13 cellular contexts compared by ENCODE assay signal in genomic region chr11:2887526-2888195, GRCh38. TPM values are rescaled to one million over a fixed set of nuclear protein-coding genes. Genes with fewer than 3 reads are reported as not detected.
DNase-seq lines count a peak whose midpoint lies in the region; ATAC-seq and TF ChIP-seq lines count a peak whose summit lies in the region.
"Had no signal": no experiment of that assay in that cellular context is flagged by ENCODE, and none has a peak within 500 bp of the region (broad histone marks: within the 10 kb centered on the region; RNA-seq: fewer than 3 reads in every experiment).

No MANE protein-coding gene starts in this region.

- CTCF ChIA-PET in activated CD8-positive, alpha-beta T cell treated with anti-CD3 and anti-CD28 coated beads, Interleukin-2, amount 10 ng/mL, durations not matched to agents 7 days and 5 days (lab: Charles Lee): interaction anchor here (0.7 to 13.7 kb wide), 36 partner anchors 10 to 468 kb away, joined by 3 to 485 read pairs (median 3); no protein-coding TSS in a partner anchor
- CTCF ChIA-PET in activated CD8-positive, alpha-beta T cell treated with anti-CD3 and anti-CD28 coated beads for 36 hours (lab: Charles Lee): interaction anchor here (0.7 to 13.7 kb wide), 32 partner anchors 8 to 487 kb away, joined by 3 to 412 read pairs (median 4); partner anchors contain the start of genes PHLDA2 and TSSC4

- TF ChIP-seq POLR2A in stomach (IDR thresholded peaks at IDR 0.05): no peak
- TF ChIP-seq POLR2A in prostate gland (IDR thresholded peaks at IDR 0.05): no peak

- H3K27me3 Mint-ChIP-seq in activated CD8-positive, alpha-beta T cell treated with anti-CD3 and anti-CD28 coated beads, Interleukin-2, amount 10 ng/mL, durations not matched to agents 7 days and 5 days (ENCODE audit: low read depth): peaks cover 18% of the 10 kb centered on the region
- H3K27me3 Mint-ChIP-seq in activated CD8-positive, alpha-beta T cell treated with anti-CD3 and anti-CD28 coated beads for 36 hours: peaks cover 5% of the 10 kb centered on the region

- H3K9me3 ChIP-seq in SK-N-MC (ENCODE audit: low read depth, low read length) (no peaks in the 10 kb centered on the region), stomach (no peaks in the 10 kb centered on the region), prostate gland (no peaks in the 10 kb centered on the region), lower lobe of right lung (no peaks in the 10 kb centered on the region)
- H3K9me3 ChIP-seq: adrenal gland, left lung, MG63, thoracic aorta had no signal

- H3K36me3 Mint-ChIP-seq in activated CD8-positive, alpha-beta T cell treated with anti-CD3 and anti-CD28 coated beads, Interleukin-2, amount 10 ng/mL, durations not matched to agents 7 days and 5 days (ENCODE audit: low read depth): no peaks in the 10 kb centered on the region
- H3K36me3 Mint-ChIP-seq in activated CD8-positive, alpha-beta T cell treated with anti-CD3 and anti-CD28 coated beads for 36 hours (ENCODE audit: low read depth): no peaks in the 10 kb centered on the region

- peak overlapping the region; percentile 6 for H3K4me3 Mint-ChIP-seq in activated CD8-positive, alpha-beta T cell treated with anti-CD3 and anti-CD28 coated beads, Interleukin-2, amount 10 ng/mL, durations not matched to agents 7 days and 5 days
- H3K4me3 Mint-ChIP-seq in activated CD8-positive, alpha-beta T cell treated with anti-CD3 and anti-CD28 coated beads for 36 hours: no peak overlapping the region

- H3K27me3 ChIP-seq in layer of hippocampus (ENCODE audit: control insufficient read depth, insufficient read depth, low read length) (no peaks in the 10 kb centered on the region), stomach (peaks cover 0 to 17% (median 3%) of the 10 kb centered on the region in 3 donors), prostate gland (replicated peaks; ENCODE audit: insufficient read depth) (no peaks in the 10 kb centered on the region), lower lobe of right lung (ENCODE audit: low read depth) (no peaks in the 10 kb centered on the region)
- H3K27me3 ChIP-seq: adrenal gland, MG63 had no signal

- H3K4me1 Mint-ChIP-seq in activated CD8-positive, alpha-beta T cell treated with anti-CD3 and anti-CD28 coated beads, Interleukin-2, amount 10 ng/mL, durations not matched to agents 7 days and 5 days (ENCODE audit: low read depth): peaks cover 34% of the 10 kb centered on the region
- H3K4me1 Mint-ChIP-seq in activated CD8-positive, alpha-beta T cell treated with anti-CD3 and anti-CD28 coated beads for 36 hours (ENCODE audit: low read depth): peaks cover 17% of the 10 kb centered on the region

- DNase-seq in activated CD8-positive, alpha-beta T cell treated with anti-CD3 and anti-CD28 coated beads, Interleukin-2, amount 10 ng/mL, durations not matched to agents 7 days and 5 days: no peak
- no peak for DNase-seq in activated CD8-positive, alpha-beta T cell treated with anti-CD3 and anti-CD28 coated beads for 36 hours
- DNase-seq in SK-N-MC (ENCODE audit: low read depth, low spot score) (no peak), stomach (no peak), SKM-1 treated with dmso at 0.1 percent for 144 hours (lab: John Stamatoyannopoulos, UW; ENCODE audit: unreplicated experiment) (no peak), prostate gland (ENCODE audit: low spot score) (no peak), lower lobe of right lung (no peak)

- WGBS in stomach, 5 donors: 67 to 74% (median 72%) methylated on average over 11 of the region's 11 CpGs
- WGBS in prostate gland: 78% methylated on average over 11 of the region's 11 CpGs

- H3K27ac ChIP-seq in SK-N-MC (peak overlapping the region; percentile 13; the same call in 1 of the 2 replicates), layer of hippocampus (ENCODE audit: low read depth, low read length) (peak overlapping the region; percentile 10), stomach (peak overlapping the region in 3 of 5 donors; percentile 1 to 92 (median 77)), prostate gland (no peak overlapping the region), lower lobe of right lung (no peak overlapping the region)
- H3K27ac ChIP-seq: left lung, WERI-Rb-1 had no signal

- no peak for TF ChIP-seq EP300 in stomach (IDR thresholded peaks at IDR 0.05)

- TF ChIP-seq CTCF in activated CD8-positive, alpha-beta T cell treated with anti-CD3 and anti-CD28 coated beads for 36 hours (IDR thresholded peaks at IDR 0.05): no peak
- TF ChIP-seq CTCF in stomach (IDR thresholded peaks at IDR 0.05) (no peak), prostate gland (IDR thresholded peaks at IDR 0.05) (no peak), lower lobe of right lung (IDR thresholded peaks at IDR 0.05) (no peak)

- H3K4me3 ChIP-seq in SK-N-MC: no peak overlapping the region
- H3K4me3 ChIP-seq in stomach: no peak overlapping the region
- H3K4me3 ChIP-seq in prostate gland: no peak overlapping the region
- H3K4me3 ChIP-seq in lower lobe of right lung: no peak overlapping the region
- H3K4me3 ChIP-seq: adrenal gland, left lung, MG63, thoracic aorta had no signal

- ATAC-seq in activated CD8-positive, alpha-beta T cell treated with anti-CD3 and anti-CD28 coated beads, Interleukin-2, amount 10 ng/mL, durations not matched to agents 7 days and 5 days: no peak
- ATAC-seq in activated CD8-positive, alpha-beta T cell treated with anti-CD3 and anti-CD28 coated beads for 36 hours: no peak
- no peak for ATAC-seq in lower lobe of right lung

- intact Hi-C loops in activated CD8-positive, alpha-beta T cell treated with anti-CD3 and anti-CD28 coated beads for 36 hours (cut with micrococcal nuclease): loop anchor here (1.0 to 5.0 kb wide), 2 partner anchors 354 to 460 kb away; no protein-coding TSS in a partner anchor
- intact Hi-C loops in stomach (cut with DNase I; ENCODE audit: low total_unique reads): loop anchor here (2.0 to 10.0 kb wide), 3 partner anchors 353 to 583 kb away; partner anchors contain the start of genes C11orf21 and TSPAN32
- intact Hi-C loops in prostate gland (cut with DNase I): loop anchor here (1.0 to 10.0 kb wide), 4 partner anchors 354 to 1123 kb away; partner anchors contain the start of gene CTSD
- intact Hi-C loops in lower lobe of right lung (cut with DNase I): no loop called here

- no peak overlapping the region for H3K9ac ChIP-seq in SK-N-MC (ENCODE audit: insufficient read length)

- H3K9me3 Mint-ChIP-seq in activated CD8-positive, alpha-beta T cell treated with anti-CD3 and anti-CD28 coated beads, Interleukin-2, amount 10 ng/mL, durations not matched to agents 7 days and 5 days (ENCODE audit: insufficient read depth): no peaks in the 10 kb centered on the region
- no peaks in the 10 kb centered on the region for H3K9me3 Mint-ChIP-seq in activated CD8-positive, alpha-beta T cell treated with anti-CD3 and anti-CD28 coated beads for 36 hours

- H3K27ac Mint-ChIP-seq in activated CD8-positive, alpha-beta T cell treated with anti-CD3 and anti-CD28 coated beads, Interleukin-2, amount 10 ng/mL, durations not matched to agents 7 days and 5 days: no peak overlapping the region
- no peak overlapping the region for H3K27ac Mint-ChIP-seq in activated CD8-positive, alpha-beta T cell treated with anti-CD3 and anti-CD28 coated beads for 36 hours

- H3K36me3 ChIP-seq in SK-N-MC (ENCODE audit: insufficient read depth, low read length) (no peaks in the 10 kb centered on the region), stomach (no peaks in the 10 kb centered on the region), prostate gland (no peaks in the 10 kb centered on the region), lower lobe of right lung (no peaks in the 10 kb centered on the region)
- H3K36me3 ChIP-seq: adrenal gland, left lung, MG63, thoracic aorta had no signal

- POLR2A ChIA-PET in activated CD8-positive, alpha-beta T cell treated with anti-CD3 and anti-CD28 coated beads, Interleukin-2, amount 10 ng/mL, durations not matched to agents 7 days and 5 days (lab: Charles Lee): interaction anchor here (1.3 to 1.7 kb wide), 2 partner anchors 354 to 355 kb away, joined by 3 to 8 read pairs; no protein-coding TSS in a partner anchor
- POLR2A ChIA-PET in activated CD8-positive, alpha-beta T cell treated with anti-CD3 and anti-CD28 coated beads for 36 hours (lab: Charles Lee): interaction anchor here (0.6 to 1.8 kb wide), 4 partner anchors 9 to 355 kb away, joined by 3 to 13 read pairs (median 3); partner anchors contain the start of gene KCNQ1OT1

- peaks cover 28 to 76% (median 69%) of the 10 kb centered on the region in 4 donors for H3K4me1 ChIP-seq in stomach
- peaks cover 20% of the 10 kb centered on the region for H3K4me1 ChIP-seq in prostate gland (replicated peaks)
- H3K4me1 ChIP-seq in lower lobe of right lung: peaks cover 49% of the 10 kb centered on the region

RNA-seq across cellular contexts. Expression of gene CDKN1C, which starts 2.1 kb away (rescaled TPM):
- under 1 TPM; 0.21 to 0.32 TPM for total RNA-seq in activated CD8-positive, alpha-beta T cell treated with anti-CD3 and anti-CD28 coated beads, Interleukin-2, amount 10 ng/mL, durations not matched to agents 7 days and 5 days
- total RNA-seq in activated CD8-positive, alpha-beta T cell treated with anti-CD3 and anti-CD28 coated beads for 36 hours: 1 to 10 TPM; 1.6 TPM
- 10 to 100 TPM; 10.5 to 99.1 (median 14.2) TPM for total RNA-seq in stomach
- 10 to 100 TPM; 41.7 to 51.0 (median 42.9) TPM for polyA plus RNA-seq in stomach
- total RNA-seq in prostate gland: 10 to 100 TPM; 36.5 to 42.7 TPM
- total RNA-seq in lower lobe of right lung: 39.5 TPM

RNA-seq across cellular contexts. Expression of gene PHLDA2, which starts 41.6 kb away (rescaled TPM):
- total RNA-seq in activated CD8-positive, alpha-beta T cell treated with anti-CD3 and anti-CD28 coated beads, Interleukin-2, amount 10 ng/mL, durations not matched to agents 7 days and 5 days: 1 to 10 TPM; 1.3 to 2.6 TPM
- total RNA-seq in activated CD8-positive, alpha-beta T cell treated with anti-CD3 and anti-CD28 coated beads for 36 hours: 1 to 10 TPM; 3.6 to 3.7 TPM
- total RNA-seq in stomach (10 to 100 TPM in 1 of 5 donors, 1 to 10 TPM in 1, not detected in 3; 3.1 to 34.2 TPM), prostate gland (10 to 100 TPM; 12.4 to 20.4 TPM), lower lobe of right lung (7.2 TPM)
- polyA plus RNA-seq in stomach: 10 to 100 TPM; 19.7 to 32.7 (median 25.5) TPM

Comparison
In these comparisons a context has a peak if more than half of its experiments do, and no peak if none do; other contexts are left out.
1. H3K27ac ChIP-seq: peak in SK-N-MC (single experiment), layer of hippocampus (single experiment) and stomach (3 of 5); none in prostate gland (0 of 2) and lower lobe of right lung (single experiment).
2. RNA of gene CDKN1C, which starts 2.1 kb away (total RNA-seq): 36.5 to 42.7 TPM in prostate gland, 39.5 TPM in lower lobe of right lung (single experiment) and 10.5 to 99.1 TPM in stomach; 1.6 TPM in activated CD8-positive, alpha-beta T cell treated with anti-CD3 and anti-CD28 coated beads for 36 hours and 0.21 to 0.32 TPM in activated CD8-positive, alpha-beta T cell treated with anti-CD3 and anti-CD28 coated beads, Interleukin-2, amount 10 ng/mL, durations not matched to agents 7 days and 5 days; every median in the first group is over 4 times any median in the second.